1 cellular context compared by ENCODE assay signal in the genomic region with DNA sequence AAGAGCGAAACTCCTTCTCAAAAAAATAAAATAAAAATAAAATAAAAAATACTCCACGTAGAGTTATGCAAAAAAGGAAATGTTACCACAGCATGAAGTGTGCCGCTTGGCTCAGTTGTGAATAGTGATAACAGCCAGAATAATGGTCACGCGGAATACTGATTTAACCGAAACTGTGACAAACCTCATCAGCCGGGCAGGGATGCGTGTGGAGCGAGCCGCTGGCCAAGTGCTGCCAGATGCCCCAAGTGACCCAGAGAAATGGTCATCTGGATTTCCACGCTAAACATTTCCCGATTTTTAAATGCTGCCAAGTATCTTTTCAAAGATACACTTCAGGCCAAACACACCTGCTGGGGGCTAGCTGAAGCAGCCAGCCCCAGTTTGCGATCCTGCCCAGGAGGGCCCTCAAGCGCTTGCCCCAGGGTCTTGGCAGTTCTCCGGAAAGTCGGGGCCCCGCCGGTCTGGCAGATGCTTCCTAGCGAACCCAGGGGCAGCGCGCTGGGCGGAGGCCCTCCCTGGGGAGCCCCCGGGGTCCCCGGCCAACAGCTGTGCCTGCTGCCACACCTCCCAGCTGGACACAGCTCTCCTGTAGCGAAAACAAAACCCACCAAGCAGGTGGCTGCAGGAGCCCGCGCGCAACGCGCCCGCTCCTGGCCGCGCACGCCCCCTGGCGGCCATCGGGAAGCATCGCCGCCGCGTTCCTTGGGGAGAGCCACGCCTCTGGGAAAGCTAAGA.
TF ChIP-seq lines count a peak whose summit lies in the region.

No MANE protein-coding gene starts in this region.

TF ChIP-seq in HEK293, 187 proteins besides CTCF, POLR2A, EP300 and RAD21 (continued from another document):
- TF ChIP-seq, protein P1, sequence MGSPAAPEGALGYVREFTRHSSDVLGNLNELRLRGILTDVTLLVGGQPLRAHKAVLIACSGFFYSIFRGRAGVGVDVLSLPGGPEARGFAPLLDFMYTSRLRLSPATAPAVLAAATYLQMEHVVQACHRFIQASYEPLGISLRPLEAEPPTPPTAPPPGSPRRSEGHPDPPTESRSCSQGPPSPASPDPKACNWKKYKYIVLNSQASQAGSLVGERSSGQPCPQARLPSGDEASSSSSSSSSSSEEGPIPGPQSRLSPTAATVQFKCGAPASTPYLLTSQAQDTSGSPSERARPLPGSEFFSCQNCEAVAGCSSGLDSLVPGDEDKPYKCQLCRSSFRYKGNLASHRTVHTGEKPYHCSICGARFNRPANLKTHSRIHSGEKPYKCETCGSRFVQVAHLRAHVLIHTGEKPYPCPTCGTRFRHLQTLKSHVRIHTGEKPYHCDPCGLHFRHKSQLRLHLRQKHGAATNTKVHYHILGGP (tag by site-specific recombination; IDR thresholded peaks at IDR 0.05): no peak
- TF ChIP-seq ZNF112 (tag by site-specific recombination; IDR thresholded peaks at IDR 0.05) (no peak), ZBTB8A (tag by site-specific recombination; IDR thresholded peaks at IDR 0.05) (no peak), ZIC2 (tag by site-specific recombination; IDR thresholded peaks at IDR 0.05) (peak; percentile 96), RBAK (tag by site-specific recombination; IDR thresholded peaks at IDR 0.05) (no peak), HOXD13 (CRISPR knock-in tag; IDR thresholded peaks at IDR 0.05; ENCODE audit: borderline replicate concordance) (no peak), ZNF146 (tag by site-specific recombination; IDR thresholded peaks at IDR 0.05) (no peak), ZNF2 (tag by site-specific recombination; IDR thresholded peaks at IDR 0.05) (no peak), ZBTB48 (tag by site-specific recombination; IDR thresholded peaks at IDR 0.05) (no peak), ZNF555 (tag by site-specific recombination; conservative IDR thresholded peaks at IDR 0.05) (no peak), ZNF561 (tag by site-specific recombination; IDR thresholded peaks at IDR 0.05; ENCODE audit: borderline replicate concordance) (no peak), ZNF626 (tag by site-specific recombination; IDR thresholded peaks at IDR 0.05) (no peak), KLF8 (tag by site-specific recombination; IDR thresholded peaks at IDR 0.05) (no peak)
- TF ChIP-seq, protein P2, sequence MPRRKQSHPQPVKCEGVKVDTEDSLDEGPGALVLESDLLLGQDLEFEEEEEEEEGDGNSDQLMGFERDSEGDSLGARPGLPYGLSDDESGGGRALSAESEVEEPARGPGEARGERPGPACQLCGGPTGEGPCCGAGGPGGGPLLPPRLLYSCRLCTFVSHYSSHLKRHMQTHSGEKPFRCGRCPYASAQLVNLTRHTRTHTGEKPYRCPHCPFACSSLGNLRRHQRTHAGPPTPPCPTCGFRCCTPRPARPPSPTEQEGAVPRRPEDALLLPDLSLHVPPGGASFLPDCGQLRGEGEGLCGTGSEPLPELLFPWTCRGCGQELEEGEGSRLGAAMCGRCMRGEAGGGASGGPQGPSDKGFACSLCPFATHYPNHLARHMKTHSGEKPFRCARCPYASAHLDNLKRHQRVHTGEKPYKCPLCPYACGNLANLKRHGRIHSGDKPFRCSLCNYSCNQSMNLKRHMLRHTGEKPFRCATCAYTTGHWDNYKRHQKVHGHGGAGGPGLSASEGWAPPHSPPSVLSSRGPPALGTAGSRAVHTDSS (tag by site-specific recombination; IDR thresholded peaks at IDR 0.05): no peak
- TF ChIP-seq, protein P3, sequence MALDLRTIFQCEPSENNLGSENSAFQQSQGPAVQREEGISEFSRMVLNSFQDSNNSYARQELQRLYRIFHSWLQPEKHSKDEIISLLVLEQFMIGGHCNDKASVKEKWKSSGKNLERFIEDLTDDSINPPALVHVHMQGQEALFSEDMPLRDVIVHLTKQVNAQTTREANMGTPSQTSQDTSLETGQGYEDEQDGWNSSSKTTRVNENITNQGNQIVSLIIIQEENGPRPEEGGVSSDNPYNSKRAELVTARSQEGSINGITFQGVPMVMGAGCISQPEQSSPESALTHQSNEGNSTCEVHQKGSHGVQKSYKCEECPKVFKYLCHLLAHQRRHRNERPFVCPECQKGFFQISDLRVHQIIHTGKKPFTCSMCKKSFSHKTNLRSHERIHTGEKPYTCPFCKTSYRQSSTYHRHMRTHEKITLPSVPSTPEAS (tag by site-specific recombination; IDR thresholded peaks at IDR 0.05): no peak
- TF ChIP-seq, protein P4, sequence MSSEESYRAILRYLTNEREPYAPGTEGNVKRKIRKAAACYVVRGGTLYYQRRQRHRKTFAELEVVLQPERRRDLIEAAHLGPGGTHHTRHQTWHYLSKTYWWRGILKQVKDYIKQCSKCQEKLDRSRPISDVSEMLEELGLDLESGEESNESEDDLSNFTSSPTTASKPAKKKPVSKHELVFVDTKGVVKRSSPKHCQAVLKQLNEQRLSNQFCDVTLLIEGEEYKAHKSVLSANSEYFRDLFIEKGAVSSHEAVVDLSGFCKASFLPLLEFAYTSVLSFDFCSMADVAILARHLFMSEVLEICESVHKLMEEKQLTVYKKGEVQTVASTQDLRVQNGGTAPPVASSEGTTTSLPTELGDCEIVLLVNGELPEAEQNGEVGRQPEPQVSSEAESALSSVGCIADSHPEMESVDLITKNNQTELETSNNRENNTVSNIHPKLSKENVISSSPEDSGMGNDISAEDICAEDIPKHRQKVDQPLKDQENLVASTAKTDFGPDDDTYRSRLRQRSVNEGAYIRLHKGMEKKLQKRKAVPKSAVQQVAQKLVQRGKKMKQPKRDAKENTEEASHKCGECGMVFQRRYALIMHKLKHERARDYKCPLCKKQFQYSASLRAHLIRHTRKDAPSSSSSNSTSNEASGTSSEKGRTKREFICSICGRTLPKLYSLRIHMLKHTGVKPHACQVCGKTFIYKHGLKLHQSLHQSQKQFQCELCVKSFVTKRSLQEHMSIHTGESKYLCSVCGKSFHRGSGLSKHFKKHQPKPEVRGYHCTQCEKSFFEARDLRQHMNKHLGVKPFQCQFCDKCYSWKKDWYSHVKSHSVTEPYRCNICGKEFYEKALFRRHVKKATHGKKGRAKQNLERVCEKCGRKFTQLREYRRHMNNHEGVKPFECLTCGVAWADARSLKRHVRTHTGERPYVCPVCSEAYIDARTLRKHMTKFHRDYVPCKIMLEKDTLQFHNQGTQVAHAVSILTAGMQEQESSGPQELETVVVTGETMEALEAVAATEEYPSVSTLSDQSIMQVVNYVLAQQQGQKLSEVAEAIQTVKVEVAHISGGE (tag by site-specific recombination; conservative IDR thresholded peaks at IDR 0.05; ENCODE audit: low read depth): no peak
